25 cellular contexts compared by ENCODE assay signal in the genomic region with DNA sequence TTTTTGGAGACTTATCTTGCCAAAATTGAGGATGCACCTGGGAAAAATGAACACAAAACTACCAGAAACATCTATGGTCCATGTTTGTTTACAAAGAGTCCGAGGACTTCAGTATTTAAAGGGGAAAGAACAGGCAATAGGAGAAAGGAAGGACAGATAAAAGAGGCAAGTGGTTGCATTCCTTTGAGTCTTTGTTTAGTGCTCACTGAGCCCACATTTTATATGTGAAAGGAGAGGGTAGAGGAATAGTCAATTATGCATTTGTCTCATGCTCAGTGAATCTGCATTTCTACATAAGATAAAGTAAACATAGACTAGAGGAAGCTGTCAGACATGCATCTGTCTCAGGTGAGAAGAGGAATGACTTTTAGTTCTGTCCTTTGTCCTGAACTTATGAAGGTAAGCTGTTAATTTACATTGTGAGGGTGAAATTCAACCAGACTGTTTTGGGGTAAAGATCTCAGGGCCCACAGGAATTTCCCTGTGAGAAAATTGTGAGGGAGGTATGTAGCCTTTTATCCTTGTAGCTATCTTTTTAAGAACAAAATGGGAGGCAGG. TPM values are rescaled to one million over a fixed set of nuclear protein-coding genes. Genes with fewer than 3 reads are reported as not detected.
"Had no signal": no experiment of that assay in that cellular context is flagged by ENCODE, and none has a peak within 500 bp of the region (broad histone marks: within the 10 kb centered on the region; RNA-seq: fewer than 3 reads in every experiment).

No MANE protein-coding gene starts in this region.

- ATAC-seq: activated T-cell treated with anti-CD3 and anti-CD28 coated beads, Interleukin-2, amount 50 U/mL, for 4 hours; PC-3 had no signal

- H3K4me1 Mint-ChIP-seq: activated B cell treated with CpG ODN at 0.5 μM for 24 hours; activated CD4-positive, alpha-beta T cell treated with anti-CD3 and anti-CD28 coated beads, Interleukin-2, amount 10 ng/mL, durations not matched to agents 24 days and 14 days; brain had no signal

- H3K27me3 Mint-ChIP-seq: brain had no signal

- DNase-seq: activated B cell treated with CpG ODN at 0.5 μM for 24 hours; activated CD4-positive, alpha-beta T cell treated with anti-CD3 and anti-CD28 coated beads for 1 hour; activated CD4-positive, alpha-beta T cell treated with anti-CD3 and anti-CD28 coated beads, Interleukin-2, amount 10 ng/mL, durations not matched to agents 24 days and 14 days; activated CD4-positive, alpha-beta T cell treated with anti-CD3 and anti-CD28 coated beads, Interleukin-2, amount 50 U/mL, for 48 hours; activated CD8-positive, alpha-beta memory T cell treated with anti-CD3 and anti-CD28 coated beads for 24 hours; activated effector memory CD4-positive, alpha-beta T cell treated with anti-CD3 and anti-CD28 coated beads, Interleukin-2, amount 50 U/mL, for 16 hours; activated naive CD4-positive, alpha-beta T cell treated with Interleukin-2 at 50 U/mL for 16 hours; activated T-cell treated with anti-CD3 and anti-CD28 coated beads, Interleukin-2, amount 50 U/mL, for 4 hours; amygdala; KG1; NCI-H1048; NCI-H1417 treated with DMSO at 0.1 percent for 48 hours; NCI-H1694; NCI-H2029; NCI-H510A treated with DMSO at 0.1 percent for 48 hours; NCI-H69; PC-3; SHP77 treated with DMSO at 0.1 percent for 48 hours had no signal

- H3K27ac Mint-ChIP-seq: activated B cell treated with CpG ODN at 0.5 μM for 24 hours; activated CD4-positive, alpha-beta T cell treated with anti-CD3 and anti-CD28 coated beads, Interleukin-2, amount 10 ng/mL, durations not matched to agents 24 days and 14 days; activated naive CD8-positive, alpha-beta T cell; brain; T-helper 1 cell treated with Interleukin-12 subunit alpha and Interleukin-12 subunit beta and Interleukin-4 antibody, amounts not matched to agents 30 μg/mL and 1 μg/mL, for 36 hours had no signal

- H3K4me3 Mint-ChIP-seq: activated B cell treated with CpG ODN at 0.5 μM for 24 hours; activated CD4-positive, alpha-beta T cell treated with anti-CD3 and anti-CD28 coated beads, Interleukin-2, amount 10 ng/mL, durations not matched to agents 24 days and 14 days; activated naive CD8-positive, alpha-beta T cell; activated T-cell treated with anti-CD3 and anti-CD28 coated beads, Interleukin-2, amount 50 U/mL, for 4 hours; brain; T-helper 1 cell treated with Interleukin-12 subunit alpha and Interleukin-12 subunit beta and Interleukin-4 antibody, amounts not matched to agents 30 μg/mL and 1 μg/mL, for 36 hours had no signal

- H3K9me3 Mint-ChIP-seq: activated B cell treated with CpG ODN at 0.5 μM for 24 hours; activated CD4-positive, alpha-beta T cell treated with anti-CD3 and anti-CD28 coated beads, Interleukin-2, amount 10 ng/mL, durations not matched to agents 24 days and 14 days; activated T-cell treated with anti-CD3 and anti-CD28 coated beads, Interleukin-2, amount 50 U/mL, for 4 hours; brain; T-helper 1 cell treated with Interleukin-12 subunit alpha and Interleukin-12 subunit beta and Interleukin-4 antibody, amounts not matched to agents 30 μg/mL and 1 μg/mL, for 36 hours had no signal

- H3K36me3 Mint-ChIP-seq: activated naive CD8-positive, alpha-beta T cell; brain had no signal

RNA-seq across cellular contexts. Expression of a gene that starts 4.5 kb away (rescaled TPM):
- total RNA-seq: activated B cell treated with CpG ODN at 0.5 μM for 24 hours; activated CD4-positive, alpha-beta T cell treated with anti-CD3 and anti-CD28 coated beads, Interleukin-2, amount 10 ng/mL, durations not matched to agents 24 days and 14 days; activated T-cell treated with anti-CD3 and anti-CD28 coated beads, Interleukin-2, amount 50 U/mL, for 4 hours; LHCN-M2; M059J; PC-3; SK-MEL-5 had no signal

RNA-seq across cellular contexts. Expression of a gene that starts 46.2 kb away (rescaled TPM):
- total RNA-seq: activated B cell treated with CpG ODN at 0.5 μM for 24 hours; activated CD4-positive, alpha-beta T cell treated with anti-CD3 and anti-CD28 coated beads, Interleukin-2, amount 10 ng/mL, durations not matched to agents 24 days and 14 days; activated T-cell treated with anti-CD3 and anti-CD28 coated beads, Interleukin-2, amount 50 U/mL, for 4 hours; astrocyte; LHCN-M2; M059J; SK-MEL-5 had no signal
